25 cellular contexts compared by ENCODE assay signal in genomic region chr1:246320286-246320685, GRCh38.
DNase-seq lines count a peak whose midpoint lies in the region; ATAC-seq and TF ChIP-seq lines count a peak whose summit lies in the region.
"Had no signal": no experiment of that assay in that cellular context is flagged by ENCODE, and none has a peak within 500 bp of the region (broad histone marks: within the 10 kb centered on the region; RNA-seq: fewer than 3 reads in every experiment).

No MANE protein-coding gene starts in this region.

- no peak for ATAC-seq in Right ventricle myocardium inferior
- ATAC-seq: activated naive CD8-positive, alpha-beta T cell treated with anti-CD3 and anti-CD28 coated beads, Interleukin-2, amount 50 U/mL, for 24 hours; foreskin keratinocyte; GM23338; lower lobe of right lung had no signal

- H3K79me2 ChIP-seq in osteoblast (ENCODE audit: insufficient read depth, low read length), result no peaks in the 10 kb centered on the region
- H3K79me2 ChIP-seq: hepatocyte had no signal

- no peaks in the 10 kb centered on the region for H3K27me3 ChIP-seq in osteoblast (ENCODE audit: insufficient read depth, low read length)
- H3K27me3 ChIP-seq: BE2C, colonic mucosa, foreskin keratinocyte, hepatocyte, tibial nerve had no signal

- H3K9me3 Mint-ChIP-seq in Calu3 (ENCODE audit: low read depth, unreplicated experiment), result no peaks in the 10 kb centered on the region
- H3K9me3 Mint-ChIP-seq: activated naive CD8-positive, alpha-beta T cell treated with anti-CD3 and anti-CD28 coated beads, Interleukin-2, amount 50 U/mL, for 24 hours; brain; GM23338; stimulated activated naive CD8-positive, alpha-beta T cell treated with anti-CD3 and anti-CD28 coated beads, Interleukin-15, Interleukin-2, amounts not matched to agents 100 ng/mL and 50 ng/mL, for 24 hours had no signal

- no TSS peak for BruUV-seq in Calu3 (replicated peaks; lab: Mats Ljungman, UMichigan)

- H3K27ac Mint-ChIP-seq in Calu3 (ENCODE audit: unreplicated experiment), result no peak overlapping the region
- H3K27ac Mint-ChIP-seq: activated CD4-positive, alpha-beta T cell treated with anti-CD3 and anti-CD28 coated beads, Interleukin-2, amount 10 ng/mL, durations not matched to agents 7 days and 5 days; activated naive CD8-positive, alpha-beta T cell treated with anti-CD3 and anti-CD28 coated beads, Interleukin-2, amount 50 U/mL, for 24 hours; GM23338; stimulated activated naive CD8-positive, alpha-beta T cell treated with anti-CD3 and anti-CD28 coated beads, Interleukin-15, Interleukin-2, amounts not matched to agents 100 ng/mL and 50 ng/mL, for 24 hours had no signal

- H3K9me3 ChIP-seq in osteoblast (ENCODE audit: low read depth, low read length), result no peaks in the 10 kb centered on the region
- H3K9me3 ChIP-seq: BE2C, colonic mucosa, lower lobe of right lung, tibial nerve had no signal

- H3K4me3 Mint-ChIP-seq in Calu3 (ENCODE audit: low read depth, unreplicated experiment), result no peak overlapping the region
- H3K4me3 Mint-ChIP-seq: activated CD4-positive, alpha-beta T cell treated with anti-CD3 and anti-CD28 coated beads, Interleukin-2, amount 10 ng/mL, durations not matched to agents 7 days and 5 days; activated naive CD8-positive, alpha-beta T cell treated with anti-CD3 and anti-CD28 coated beads, Interleukin-2, amount 50 U/mL, for 24 hours; GM23338; stimulated activated naive CD8-positive, alpha-beta T cell treated with anti-CD3 and anti-CD28 coated beads, Interleukin-15, Interleukin-2, amounts not matched to agents 100 ng/mL and 50 ng/mL, for 24 hours had no signal

- H3K4me1 ChIP-seq in osteoblast (ENCODE audit: insufficient read depth, low read length), result peaks cover 9% of the 10 kb centered on the region
- H3K4me1 ChIP-seq: colonic mucosa, lower lobe of right lung had no signal

- no peak for TF ChIP-seq CTCF in NB4 (IDR thresholded peaks at IDR 0.05; ENCODE audit: low read depth, low read length)
- TF ChIP-seq CTCF in choroid plexus epithelial cell (conservative IDR thresholded peaks at IDR 0.05; ENCODE audit: low read depth, low read length), result no peak
- no peak for TF ChIP-seq CTCF in Calu3 (IDR thresholded peaks at IDR 0.05; ENCODE audit: unreplicated experiment)
- no peak for TF ChIP-seq CTCF in osteoblast (IDR thresholded peaks at IDR 0.05; ENCODE audit: extremely low read depth, low read depth, low read length)

- H3K4me3 ChIP-seq in NB4 (ENCODE audit: low read depth, low read length) (no peak overlapping the region), choroid plexus epithelial cell (ENCODE audit: low read depth, low read length) (no peak overlapping the region), osteoblast (ENCODE audit: insufficient read depth, low read length) (no peak overlapping the region)
- H3K4me3 ChIP-seq: colonic mucosa, GM23338, hepatocyte, lower lobe of right lung, tibial nerve had no signal

- no peaks in the 10 kb centered on the region for H3K4me1 Mint-ChIP-seq in Calu3 (ENCODE audit: low read depth, unreplicated experiment)
- H3K4me1 Mint-ChIP-seq: activated CD4-positive, alpha-beta T cell treated with anti-CD3 and anti-CD28 coated beads, Interleukin-2, amount 10 ng/mL, durations not matched to agents 7 days and 5 days had no signal

- no peak overlapping the region for H3K27ac ChIP-seq in osteoblast (ENCODE audit: low read depth, low read length)
- H3K27ac ChIP-seq: colonic mucosa, foreskin keratinocyte, hepatocyte, KMS-11, lower lobe of right lung, tibial nerve had no signal

- H2AFZ ChIP-seq in osteoblast (ENCODE audit: low read length), result no peak overlapping the region
- H2AFZ ChIP-seq: GM23338, hepatocyte had no signal

- intact Hi-C loops in Calu3 (cut with micrococcal nuclease; ENCODE audit: unreplicated experiment), result no loop called here
- intact Hi-C loops in Right ventricle myocardium inferior (cut with DNase I), result no loop called here

- TF ChIP-seq POLR2A in NB4 (IDR thresholded peaks at IDR 0.05; ENCODE audit: extremely low read depth, insufficient read length), result no peak

- no peaks in the 10 kb centered on the region for H3K27me3 Mint-ChIP-seq in Calu3 (ENCODE audit: unreplicated experiment)
- H3K27me3 Mint-ChIP-seq: activated CD4-positive, alpha-beta T cell treated with anti-CD3 and anti-CD28 coated beads, Interleukin-2, amount 10 ng/mL, durations not matched to agents 7 days and 5 days; activated naive CD8-positive, alpha-beta T cell treated with anti-CD3 and anti-CD28 coated beads, Interleukin-2, amount 50 U/mL, for 24 hours; stimulated activated naive CD8-positive, alpha-beta T cell treated with anti-CD3 and anti-CD28 coated beads, Interleukin-15, Interleukin-2, amounts not matched to agents 100 ng/mL and 50 ng/mL, for 24 hours had no signal

- H4K20me1 ChIP-seq in osteoblast (ENCODE audit: insufficient read depth, low read length), result no peaks in the 10 kb centered on the region

- no peaks in the 10 kb centered on the region for H3K36me3 Mint-ChIP-seq in Calu3 (ENCODE audit: insufficient read depth, unreplicated experiment)

- peak; percentile 31 for DNase-seq in GM03348 (ENCODE audit: low spot score)
- peak; percentile 73 for DNase-seq in NB4 (ENCODE audit: low read depth)
- peak; percentile 56 for DNase-seq in choroid plexus epithelial cell (ENCODE audit: low read depth)
- DNase-seq in pulmonary artery endothelial cell (ENCODE audit: low read depth, low spot score), result peak; percentile 10
- DNase-seq in Calu3, result no peak
- no peak for DNase-seq in Right ventricle myocardium inferior (ENCODE audit: missing footprints)
- DNase-seq in osteoblast (ENCODE audit: insufficient read length, low spot score, missing footprints), result no peak
- DNase-seq: activated CD4-positive, alpha-beta T cell treated with anti-CD3 and anti-CD28 coated beads, Interleukin-2, amount 10 ng/mL, durations not matched to agents 7 days and 5 days; activated CD8-positive, alpha-beta memory T cell treated with anti-CD3 and anti-CD28 coated beads, Interleukin-2, amount 50 U/mL, for 4 hours; activated naive CD8-positive, alpha-beta T cell treated with anti-CD3 and anti-CD28 coated beads, Interleukin-2, amount 50 U/mL, for 24 hours; BE2C; colonic mucosa; foreskin keratinocyte; lower lobe of right lung; NCI-H1105 treated with DMSO at 0.1 percent for 48 hours; NCI-H2081 treated with DMSO at 0.1 percent for 48 hours; NCI-H446 treated with DMSO at 0.1 percent for 48 hours; stimulated activated CD4-positive, alpha-beta T cell treated with anti-CD3 and anti-CD28 coated beads, Interleukin-4, amount 100 ng/mL, for 1 hour; SW 1271 had no signal

- CTCF ChIA-PET in Calu3 (lab: Charles Lee), result interaction anchor here (0.6 kb wide), 1 partner anchor 1365 kb away, joined by 3 read pairs; no protein-coding TSS in a partner anchor

- H3K36me3 ChIP-seq in osteoblast (ENCODE audit: insufficient read depth, low read length), result peaks cover 3% of the 10 kb centered on the region
- H3K36me3 ChIP-seq: BE2C, colonic mucosa, lower lobe of right lung, tibial nerve had no signal

- no peak overlapping the region for H3K4me2 ChIP-seq in osteoblast (ENCODE audit: insufficient read depth, low read length)
- H3K4me2 ChIP-seq: GM23338, hepatocyte, KMS-11 had no signal

Comparison
In these comparisons a context has a peak if more than half of its experiments do, and no peak if none do; other contexts are left out.
1. DNase-seq: peak in GM03348 (single experiment), NB4 (single experiment), choroid plexus epithelial cell (single experiment) and pulmonary artery endothelial cell (single experiment); none in Calu3 (single experiment), Right ventricle myocardium inferior (single experiment) and osteoblast (single experiment).